Comparison of ENCODE assay signal across 25 cellular contexts in genomic region chr18:11657554-11657953, GRCh38. TPM values are rescaled to one million over a fixed set of nuclear protein-coding genes. Genes with fewer than 3 reads are reported as not detected.
"Had no signal": no experiment of that assay in that cellular context is flagged by ENCODE, and none has a peak within 500 bp of the region (broad histone marks: within the 10 kb centered on the region; RNA-seq: fewer than 3 reads in every experiment).

No MANE protein-coding gene starts in this region.

- H3K4me3 ChIP-seq: K562 had no signal

- H3K27ac Mint-ChIP-seq: IgD-negative memory B cell had no signal

- H3K4me3 Mint-ChIP-seq: IgD-negative memory B cell had no signal

- H3K36me3 Mint-ChIP-seq: IgD-negative memory B cell had no signal

- H3K9me3 ChIP-seq: SK-N-SH had no signal

- ATAC-seq: K562, Panc1 had no signal

- H3K27ac ChIP-seq: HL-60, KMS-11, RWPE1 had no signal

- DNase-seq: Kasumi-1, MM.1S, NCI-H1092 treated with DMSO at 0.1 percent for 48 hours, NCI-H1436, NCI-H187, NCI-H2029, NCI-H2081 treated with DMSO at 0.1 percent for 48 hours, NCI-H2171, NCI-H226, NCI-H446, NCI-H510A, NCI-H524 treated with DMSO at 0.1 percent for 48 hours, NCI-H69, NCI-H774, SHP77, SK-N-SH, SW 1271 had no signal

- H3K9me3 Mint-ChIP-seq: IgD-negative memory B cell had no signal

RNA-seq across cellular contexts. Expression of gene SLC35G4, which starts 48.2 kb away (rescaled TPM):
- total RNA-seq: K562, M059J, SK-MEL-5 had no signal
